Comparison of ENCODE assay signal across 14 cellular contexts in genomic region chr20:9294081-9294480, GRCh38.
A peak's percentile ranks its signal among the peaks of the same experiment; 100 is the strongest.
DNase-seq lines count a peak whose midpoint lies in the region; ATAC-seq and TF ChIP-seq lines count a peak whose summit lies in the region.
"Had no signal": no experiment of that assay in that cellular context is flagged by ENCODE, and none has a peak within 500 bp of the region (broad histone marks: within the 10 kb centered on the region; RNA-seq: fewer than 3 reads in every experiment).

No MANE protein-coding gene starts in this region.

- ATAC-seq in left lung (peak; percentile 64), GM19467 (IDR thresholded peaks at IDR 0.05; ENCODE audit: unreplicated experiment) (no peak)
- ATAC-seq: gastrocnemius medialis had no signal

- TF ChIP-seq CTCF in BJ (IDR thresholded peaks at IDR 0.05; ENCODE audit: insufficient read depth, low read depth, low read length), result no peak
- no peak for TF ChIP-seq CTCF in mammary epithelial cell (conservative IDR thresholded peaks at IDR 0.05 in 1 of 2, IDR thresholded peaks at IDR 0.05 in 1 of 2; ENCODE audit: extremely low read depth in 1 of 2, insufficient read depth in 1 of 2, low read depth in 1 of 2, low read length in 2 of 2)
- no peak for TF ChIP-seq CTCF in left lung (IDR thresholded peaks at IDR 0.05)

- H3K9me3 ChIP-seq in mammary epithelial cell (replicated peaks; ENCODE audit: insufficient read depth, low read length) (no peaks in the 10 kb centered on the region), left lung (no peaks in the 10 kb centered on the region)
- H3K9me3 ChIP-seq: gastrocnemius medialis had no signal

- no peaks in the 10 kb centered on the region for H4K20me1 ChIP-seq in mammary epithelial cell (ENCODE audit: insufficient read depth, low read length)

- H3K4me2 ChIP-seq in mammary epithelial cell (ENCODE audit: insufficient read depth, low read depth, low read length), result no peak overlapping the region

- intact Hi-C loops in mammary epithelial cell (cut with micrococcal nuclease) (no loop called here), left lung (cut with DNase I) (no loop called here), posterior cingulate gyrus (cut with DNase I) (no loop called here)

- no peaks in the 10 kb centered on the region for H3K79me2 ChIP-seq in mammary epithelial cell (ENCODE audit: insufficient read depth, low read length)

- dilution Hi-C loops in mammary epithelial cell (cut with HindIII; ENCODE audit: low sequenced_read_pairs), result no loop called here

- in situ Hi-C loops in mammary epithelial cell (cut with MboI; ENCODE audit: low sequenced_read_pairs in 2 of 2), result no loop called here

- no peaks in the 10 kb centered on the region for H3K36me3 ChIP-seq in BJ (ENCODE audit: control insufficient read depth, insufficient read depth, low read length)
- H3K36me3 ChIP-seq in mammary epithelial cell (ENCODE audit: insufficient read depth, low read length), result no peaks in the 10 kb centered on the region
- H3K36me3 ChIP-seq in left lung, result no peaks in the 10 kb centered on the region
- no peaks in the 10 kb centered on the region for H3K36me3 ChIP-seq in H7 (replicated peaks; ENCODE audit: control insufficient read depth, insufficient read depth, low read length)
- H3K36me3 ChIP-seq: gastrocnemius medialis had no signal

- no peak overlapping the region for H3K4me3 ChIP-seq in BJ (ENCODE audit: low read depth, low read length)
- H3K4me3 ChIP-seq in mammary epithelial cell (replicated peaks in 1 of 3; ENCODE audit: insufficient read depth in 1 of 3, low read depth in 2 of 3, low read length in 3 of 3), result no peak overlapping the region
- no peak overlapping the region for H3K4me3 ChIP-seq in left lung
- no peak overlapping the region for H3K4me3 ChIP-seq in H7 (ENCODE audit: insufficient read depth, low read depth, low read length)
- H3K4me3 ChIP-seq: gastrocnemius medialis had no signal

- H3K4me1 ChIP-seq in mammary epithelial cell (ENCODE audit: insufficient read depth, low read length), result no peaks in the 10 kb centered on the region
- H3K4me1 ChIP-seq in left lung, result peaks cover 0 to 5% of the 10 kb centered on the region in 2 donors
- H3K4me1 ChIP-seq: gastrocnemius medialis had no signal

- POLR2A ChIA-PET in BJ (lab: Charles Lee), result no interaction called here

- no TSS peak for BruUV-seq in mammary epithelial cell (replicated peaks; lab: Mats Ljungman, UMichigan)

- DNase-seq in BJ (ENCODE audit: low read depth) (peak; percentile 51), LHCN-M2 (ENCODE audit: low read depth) (peak; percentile 58), mammary epithelial cell (peak; percentile 24), left lung (no peak), posterior cingulate gyrus (no peak), HUDEP-2 (lab: John Stamatoyannopoulos, UW; ENCODE audit: unreplicated experiment in 76 of 76) (no peak), H7 (no peak)
- DNase-seq: activated CD4-positive, CD25-positive, alpha-beta regulatory T cell treated with anti-CD3 and anti-CD28 coated beads, Interleukin-2, amount 50 U/mL, for 72 hours; C1 segment of cervical spinal cord; gastrocnemius medialis; NCI-H1048; NCI-H510A; stimulated activated CD4-positive, alpha-beta T cell treated with anti-CD3 and anti-CD28 coated beads, Interleukin-2, amount 100 ng/mL, for 48 hours had no signal

- H3K27ac ChIP-seq in mammary epithelial cell (ENCODE audit: insufficient read depth, low read depth, low read length) (no peak overlapping the region), left lung (no peak overlapping the region)
- H3K27ac ChIP-seq: gastrocnemius medialis had no signal

- no peak overlapping the region for H3K9ac ChIP-seq in mammary epithelial cell (ENCODE audit: insufficient read depth, low read length)

- CTCF ChIA-PET in BJ (lab: Yijun Ruan, JAX), result no interaction called here
- CTCF ChIA-PET in mammary epithelial cell (lab: Charles Lee; ENCODE audit: low non-redundant PET), result no interaction called here

- H2AFZ ChIP-seq in mammary epithelial cell (ENCODE audit: low read depth, low read length), result no peak overlapping the region

- H3K27me3 ChIP-seq in BJ (ENCODE audit: control insufficient read depth, insufficient read depth, low read length), result no peaks in the 10 kb centered on the region
- H3K27me3 ChIP-seq in mammary epithelial cell (ENCODE audit: insufficient read depth, low read length), result no peaks in the 10 kb centered on the region
- H3K27me3 ChIP-seq in left lung, result no peaks in the 10 kb centered on the region
- H3K27me3 ChIP-seq in H7 (ENCODE audit: control insufficient read depth, insufficient read depth, low read length), result no peaks in the 10 kb centered on the region
- H3K27me3 ChIP-seq: gastrocnemius medialis had no signal

Comparison
In these comparisons a context has a peak if more than half of its experiments do, and no peak if none do; other contexts are left out.
1. DNase-seq: peak in BJ (single experiment), LHCN-M2 (single experiment) and mammary epithelial cell (single experiment); none in left lung (0 of 2), posterior cingulate gyrus (0 of 10), HUDEP-2 (0 of 76) and H7 (single experiment).